ENCODE assay signal across 2 cellular contexts in genomic region chr12:72828662-72829324, GRCh38.
TF ChIP-seq lines count a peak whose summit lies in the region.

No MANE protein-coding gene starts in this region.

TF ChIP-seq in GM12878, 131 proteins besides CTCF, POLR2A, EP300 and RAD21 (continued from another document):
- TF ChIP-seq, protein P1, sequence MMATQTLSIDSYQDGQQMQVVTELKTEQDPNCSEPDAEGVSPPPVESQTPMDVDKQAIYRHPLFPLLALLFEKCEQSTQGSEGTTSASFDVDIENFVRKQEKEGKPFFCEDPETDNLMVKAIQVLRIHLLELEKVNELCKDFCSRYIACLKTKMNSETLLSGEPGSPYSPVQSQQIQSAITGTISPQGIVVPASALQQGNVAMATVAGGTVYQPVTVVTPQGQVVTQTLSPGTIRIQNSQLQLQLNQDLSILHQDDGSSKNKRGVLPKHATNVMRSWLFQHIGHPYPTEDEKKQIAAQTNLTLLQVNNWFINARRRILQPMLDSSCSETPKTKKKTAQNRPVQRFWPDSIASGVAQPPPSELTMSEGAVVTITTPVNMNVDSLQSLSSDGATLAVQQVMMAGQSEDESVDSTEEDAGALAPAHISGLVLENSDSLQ (IDR thresholded peaks at IDR 0.05): no peak
- TF ChIP-seq TBL1XR1 (IDR thresholded peaks at IDR 0.05; ENCODE audit: low read depth, low read length) (no peak), POU2F2 (IDR thresholded peaks at IDR 0.05; ENCODE audit: borderline replicate concordance, low read depth, low read length) (no peak), HDAC6 (IDR thresholded peaks at IDR 0.05; ENCODE audit: unreplicated experiment) (no peak)

TF ChIP-seq in neural cell, 6 proteins besides CTCF, POLR2A, EP300 and RAD21 (continued from another document):
- TF ChIP-seq, protein P2, sequence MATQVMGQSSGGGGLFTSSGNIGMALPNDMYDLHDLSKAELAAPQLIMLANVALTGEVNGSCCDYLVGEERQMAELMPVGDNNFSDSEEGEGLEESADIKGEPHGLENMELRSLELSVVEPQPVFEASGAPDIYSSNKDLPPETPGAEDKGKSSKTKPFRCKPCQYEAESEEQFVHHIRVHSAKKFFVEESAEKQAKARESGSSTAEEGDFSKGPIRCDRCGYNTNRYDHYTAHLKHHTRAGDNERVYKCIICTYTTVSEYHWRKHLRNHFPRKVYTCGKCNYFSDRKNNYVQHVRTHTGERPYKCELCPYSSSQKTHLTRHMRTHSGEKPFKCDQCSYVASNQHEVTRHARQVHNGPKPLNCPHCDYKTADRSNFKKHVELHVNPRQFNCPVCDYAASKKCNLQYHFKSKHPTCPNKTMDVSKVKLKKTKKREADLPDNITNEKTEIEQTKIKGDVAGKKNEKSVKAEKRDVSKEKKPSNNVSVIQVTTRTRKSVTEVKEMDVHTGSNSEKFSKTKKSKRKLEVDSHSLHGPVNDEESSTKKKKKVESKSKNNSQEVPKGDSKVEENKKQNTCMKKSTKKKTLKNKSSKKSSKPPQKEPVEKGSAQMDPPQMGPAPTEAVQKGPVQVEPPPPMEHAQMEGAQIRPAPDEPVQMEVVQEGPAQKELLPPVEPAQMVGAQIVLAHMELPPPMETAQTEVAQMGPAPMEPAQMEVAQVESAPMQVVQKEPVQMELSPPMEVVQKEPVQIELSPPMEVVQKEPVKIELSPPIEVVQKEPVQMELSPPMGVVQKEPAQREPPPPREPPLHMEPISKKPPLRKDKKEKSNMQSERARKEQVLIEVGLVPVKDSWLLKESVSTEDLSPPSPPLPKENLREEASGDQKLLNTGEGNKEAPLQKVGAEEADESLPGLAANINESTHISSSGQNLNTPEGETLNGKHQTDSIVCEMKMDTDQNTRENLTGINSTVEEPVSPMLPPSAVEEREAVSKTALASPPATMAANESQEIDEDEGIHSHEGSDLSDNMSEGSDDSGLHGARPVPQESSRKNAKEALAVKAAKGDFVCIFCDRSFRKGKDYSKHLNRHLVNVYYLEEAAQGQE (IDR thresholded peaks at IDR 0.05; ENCODE audit: borderline replicate concordance): no peak
- TF ChIP-seq EZH2 (IDR thresholded peaks at IDR 0.05; ENCODE audit: borderline replicate concordance, insufficient read depth, low read length, poor library complexity, severe bottlenecking) (no peak), POLR2AphosphoS5 (IDR thresholded peaks at IDR 0.05) (no peak)
